1 cellular context compared by ENCODE assay signal in genomic region chr2:191013876-191014652, GRCh38.
TF ChIP-seq lines count a peak whose summit lies in the region.

Gene STAT1 (minus strand): TSS chr2:191014171. CDS start chr2:191010003, 4,168 bp downstream.

TF ChIP-seq in HepG2, 621 proteins besides CTCF, POLR2A, EP300 and RAD21 (continued from another document and continues in another):
- TF ChIP-seq RNF219 (CRISPR knock-in tag; IDR thresholded peaks at IDR 0.05) = peak; percentile 46; the same call in 1 of the 2 replicates
- no peak for TF ChIP-seq PBX3 (CRISPR knock-in tag; IDR thresholded peaks at IDR 0.05; ENCODE audit: borderline replicate concordance)
- TF ChIP-seq CREB1 (IDR thresholded peaks at IDR 0.05) = peak; percentile 69
- TF ChIP-seq CREB1 (CRISPR knock-in tag; IDR thresholded peaks at IDR 0.05) = peak; percentile 76
- TF ChIP-seq PITX1 (CRISPR knock-in tag; IDR thresholded peaks at IDR 0.05) = peak; percentile 83; the same call in 1 of the 2 replicates
- TF ChIP-seq, protein P1, sequence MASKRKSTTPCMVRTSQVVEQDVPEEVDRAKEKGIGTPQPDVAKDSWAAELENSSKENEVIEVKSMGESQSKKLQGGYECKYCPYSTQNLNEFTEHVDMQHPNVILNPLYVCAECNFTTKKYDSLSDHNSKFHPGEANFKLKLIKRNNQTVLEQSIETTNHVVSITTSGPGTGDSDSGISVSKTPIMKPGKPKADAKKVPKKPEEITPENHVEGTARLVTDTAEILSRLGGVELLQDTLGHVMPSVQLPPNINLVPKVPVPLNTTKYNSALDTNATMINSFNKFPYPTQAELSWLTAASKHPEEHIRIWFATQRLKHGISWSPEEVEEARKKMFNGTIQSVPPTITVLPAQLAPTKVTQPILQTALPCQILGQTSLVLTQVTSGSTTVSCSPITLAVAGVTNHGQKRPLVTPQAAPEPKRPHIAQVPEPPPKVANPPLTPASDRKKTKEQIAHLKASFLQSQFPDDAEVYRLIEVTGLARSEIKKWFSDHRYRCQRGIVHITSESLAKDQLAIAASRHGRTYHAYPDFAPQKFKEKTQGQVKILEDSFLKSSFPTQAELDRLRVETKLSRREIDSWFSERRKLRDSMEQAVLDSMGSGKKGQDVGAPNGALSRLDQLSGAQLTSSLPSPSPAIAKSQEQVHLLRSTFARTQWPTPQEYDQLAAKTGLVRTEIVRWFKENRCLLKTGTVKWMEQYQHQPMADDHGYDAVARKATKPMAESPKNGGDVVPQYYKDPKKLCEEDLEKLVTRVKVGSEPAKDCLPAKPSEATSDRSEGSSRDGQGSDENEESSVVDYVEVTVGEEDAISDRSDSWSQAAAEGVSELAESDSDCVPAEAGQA (IDR thresholded peaks at IDR 0.05; ENCODE audit: low read depth) = no peak; the same call in 1 of the 2 replicates
- TF ChIP-seq, protein P1 (CRISPR knock-in tag; IDR thresholded peaks at IDR 0.05; ENCODE audit: borderline replicate concordance) = peak; percentile 56; the same call in 1 of the 2 replicates
- TF ChIP-seq KLF6 (CRISPR knock-in tag; IDR thresholded peaks at IDR 0.05) = peak; percentile 95
- TF ChIP-seq ATF2 (CRISPR knock-in tag; IDR thresholded peaks at IDR 0.05) = peak; percentile 90
- no peak for TF ChIP-seq SETDB1 (CRISPR knock-in tag; IDR thresholded peaks at IDR 0.05; ENCODE audit: borderline replicate concordance)
- TF ChIP-seq CERS6 (CRISPR knock-in tag; IDR thresholded peaks at IDR 0.05) = no peak
- TF ChIP-seq AHR (CRISPR knock-in tag; IDR thresholded peaks at IDR 0.05) = peak; percentile 89; the same call in 1 of the 2 replicates
- TF ChIP-seq ZKSCAN8 (CRISPR knock-in tag; IDR thresholded peaks at IDR 0.05; ENCODE audit: borderline replicate concordance) = peak; percentile 77
- TF ChIP-seq BRD4 (CRISPR knock-in tag; IDR thresholded peaks at IDR 0.05) = peak; percentile 78; the same call in 1 of the 2 replicates
- TF ChIP-seq DNMT3B (CRISPR knock-in tag; conservative IDR thresholded peaks at IDR 0.05) = peak; percentile 93
- peak; percentile 85; the same call in 1 of the 2 replicates for TF ChIP-seq RCOR2 (CRISPR knock-in tag; IDR thresholded peaks at IDR 0.05)
- TF ChIP-seq MTA1 (CRISPR knock-in tag; IDR thresholded peaks at IDR 0.05; ENCODE audit: borderline replicate concordance) = peak; percentile 93; the same call in 1 of the 2 replicates
- TF ChIP-seq, protein P2, sequence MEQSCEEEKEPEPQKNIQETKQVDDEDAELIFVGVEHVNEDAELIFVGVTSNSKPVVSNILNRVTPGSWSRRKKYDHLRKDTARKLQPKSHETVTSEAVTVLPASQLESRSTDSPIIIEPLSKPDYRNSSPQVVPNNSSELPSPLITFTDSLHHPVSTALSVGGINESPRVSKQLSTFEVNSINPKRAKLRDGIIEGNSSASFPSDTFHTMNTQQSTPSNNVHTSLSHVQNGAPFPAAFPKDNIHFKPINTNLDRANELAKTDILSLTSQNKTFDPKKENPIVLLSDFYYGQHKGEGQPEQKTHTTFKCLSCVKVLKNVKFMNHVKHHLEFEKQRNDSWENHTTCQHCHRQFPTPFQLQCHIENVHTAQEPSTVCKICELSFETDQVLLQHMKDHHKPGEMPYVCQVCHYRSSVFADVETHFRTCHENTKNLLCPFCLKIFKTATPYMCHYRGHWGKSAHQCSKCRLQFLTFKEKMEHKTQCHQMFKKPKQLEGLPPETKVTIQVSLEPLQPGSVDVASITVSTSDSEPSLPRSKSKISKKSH (CRISPR knock-in tag; IDR thresholded peaks at IDR 0.05; ENCODE audit: borderline replicate concordance) = peak; percentile 84
- TF ChIP-seq ZNF776 (CRISPR knock-in tag; IDR thresholded peaks at IDR 0.05) = 0 out of 2 replicates have a peak, but pooled peaks have one; percentile 90
- peak; percentile 92 for TF ChIP-seq TBX2 (CRISPR knock-in tag; IDR thresholded peaks at IDR 0.05; ENCODE audit: borderline replicate concordance)
- TF ChIP-seq JARID2 (CRISPR knock-in tag; IDR thresholded peaks at IDR 0.05; ENCODE audit: insufficient replicate concordance) = peak; percentile 86
- peak; percentile 99 for TF ChIP-seq ZNF510 (CRISPR knock-in tag; IDR thresholded peaks at IDR 0.05; ENCODE audit: low read depth)
- TF ChIP-seq ZNF282 (IDR thresholded peaks at IDR 0.05; ENCODE audit: partially characterized antibody) = no peak
- TF ChIP-seq GTF3A (CRISPR knock-in tag; conservative IDR thresholded peaks at IDR 0.05) = peak; percentile 80; the same call in 1 of the 2 replicates
- peak; percentile 54 for TF ChIP-seq CEBPG (CRISPR knock-in tag; IDR thresholded peaks at IDR 0.05)
- TF ChIP-seq CBFB (CRISPR knock-in tag; IDR thresholded peaks at IDR 0.05) = peak; percentile 98
- peak; percentile 93 for TF ChIP-seq MED8 (CRISPR knock-in tag; IDR thresholded peaks at IDR 0.05; ENCODE audit: insufficient replicate concordance)
- TF ChIP-seq, protein P3, sequence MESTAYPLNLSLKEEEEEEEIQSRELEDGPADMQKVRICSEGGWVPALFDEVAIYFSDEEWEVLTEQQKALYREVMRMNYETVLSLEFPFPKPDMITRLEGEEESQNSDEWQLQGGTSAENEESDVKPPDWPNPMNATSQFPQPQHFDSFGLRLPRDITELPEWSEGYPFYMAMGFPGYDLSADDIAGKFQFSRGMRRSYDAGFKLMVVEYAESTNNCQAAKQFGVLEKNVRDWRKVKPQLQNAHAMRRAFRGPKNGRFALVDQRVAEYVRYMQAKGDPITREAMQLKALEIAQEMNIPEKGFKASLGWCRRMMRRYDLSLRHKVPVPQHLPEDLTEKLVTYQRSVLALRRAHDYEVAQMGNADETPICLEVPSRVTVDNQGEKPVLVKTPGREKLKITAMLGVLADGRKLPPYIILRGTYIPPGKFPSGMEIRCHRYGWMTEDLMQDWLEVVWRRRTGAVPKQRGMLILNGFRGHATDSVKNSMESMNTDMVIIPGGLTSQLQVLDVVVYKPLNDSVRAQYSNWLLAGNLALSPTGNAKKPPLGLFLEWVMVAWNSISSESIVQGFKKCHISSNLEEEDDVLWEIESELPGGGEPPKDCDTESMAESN (CRISPR knock-in tag; conservative IDR thresholded peaks at IDR 0.05) = peak; percentile 92
- 0 out of 2 replicates have a peak, but pooled peaks have one; percentile 87 for TF ChIP-seq ZNF20 (CRISPR knock-in tag; IDR thresholded peaks at IDR 0.05)
- no peak for TF ChIP-seq ZNF326 (CRISPR knock-in tag; IDR thresholded peaks at IDR 0.05; ENCODE audit: borderline replicate concordance)
- TF ChIP-seq ZNF33A (CRISPR knock-in tag; IDR thresholded peaks at IDR 0.05; ENCODE audit: borderline replicate concordance) = peak; percentile 97
- 0 out of 2 replicates have a peak, but pooled peaks have one; percentile 52 for TF ChIP-seq EHMT2 (IDR thresholded peaks at IDR 0.05; ENCODE audit: borderline replicate concordance, low read depth, low read length)
- peak; percentile 96 for TF ChIP-seq SMAD3 (CRISPR knock-in tag; IDR thresholded peaks at IDR 0.05)
- no peak for TF ChIP-seq ZNF549 (CRISPR knock-in tag; IDR thresholded peaks at IDR 0.05)
- no peak for TF ChIP-seq NFRKB (IDR thresholded peaks at IDR 0.05)
- TF ChIP-seq FOSL2 (CRISPR knock-in tag; IDR thresholded peaks at IDR 0.05) = peak; percentile 65
- TF ChIP-seq CCAR2 (optimal IDR thresholded peaks at IDR 0.05; ENCODE audit: low read depth, low read length) = peak; percentile 70
- TF ChIP-seq GATA4 (IDR thresholded peaks at IDR 0.05; ENCODE audit: borderline replicate concordance, low read depth) = peak; percentile 46; the same call in 1 of the 2 replicates
- TF ChIP-seq ZNF367 (CRISPR knock-in tag; IDR thresholded peaks at IDR 0.05; ENCODE audit: borderline replicate concordance) = no peak
- no peak for TF ChIP-seq CEBPZ (IDR thresholded peaks at IDR 0.05; ENCODE audit: low read length)
- no peak; the same call in none of the 2 replicates for TF ChIP-seq RFXAP (CRISPR knock-in tag; IDR thresholded peaks at IDR 0.05; ENCODE audit: borderline replicate concordance)
- TF ChIP-seq CBX2 (IDR thresholded peaks at IDR 0.05; ENCODE audit: low read depth, low read length) = 0 out of 2 replicates have a peak, but pooled peaks have one; percentile 37
- peak; percentile 96 for TF ChIP-seq CBX2 (CRISPR knock-in tag; IDR thresholded peaks at IDR 0.05; ENCODE audit: low read depth)
